14 cellular contexts compared by ENCODE assay signal in the genomic region with DNA sequence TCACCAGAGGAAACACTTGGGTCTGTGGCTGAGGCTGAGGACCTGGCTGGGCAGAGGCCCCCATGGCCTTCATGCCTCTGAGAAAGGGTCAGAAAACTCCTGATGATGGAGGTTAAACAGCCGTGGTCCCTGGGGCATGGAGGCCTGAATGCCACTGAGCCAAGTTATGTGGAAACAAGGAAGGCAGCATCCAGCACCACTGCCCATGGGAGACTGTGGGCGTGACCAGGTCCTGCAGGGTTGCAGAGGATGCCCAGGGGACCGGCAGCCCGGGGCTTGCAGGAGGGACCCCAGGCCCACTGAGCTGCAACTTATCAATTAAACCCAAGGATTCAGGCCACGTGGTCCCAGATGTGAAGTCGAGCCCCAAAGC. TPM values are rescaled to one million over a fixed set of nuclear protein-coding genes. Genes with fewer than 3 reads are reported as not detected.
DNase-seq lines count a peak whose midpoint lies in the region; TF ChIP-seq lines count a peak whose summit lies in the region.
"Had no signal": no experiment of that assay in that cellular context is flagged by ENCODE, and none has a peak within 500 bp of the region (broad histone marks: within the 10 kb centered on the region; RNA-seq: fewer than 3 reads in every experiment).

No MANE protein-coding gene starts in this region.

- H3K36me3 ChIP-seq in HEK293 (ENCODE audit: control insufficient read depth in 2 of 2, insufficient read depth in 1 of 2, low read length in 2 of 2) (no peaks in the 10 kb centered on the region), osteoblast (ENCODE audit: insufficient read depth, low read length) (no peaks in the 10 kb centered on the region)
- H3K36me3 ChIP-seq: prostate gland had no signal

- no peak for TF ChIP-seq CTCF in AG04450 (IDR thresholded peaks at IDR 0.05; ENCODE audit: low read depth, low read length)
- TF ChIP-seq CTCF in HEK293 (tag by site-specific recombination; IDR thresholded peaks at IDR 0.05), result no peak
- TF ChIP-seq CTCF in osteoblast (IDR thresholded peaks at IDR 0.05; ENCODE audit: extremely low read depth, low read depth, low read length), result no peak
- TF ChIP-seq CTCF in GM13977 (IDR thresholded peaks at IDR 0.05; ENCODE audit: extremely low read depth, insufficient read depth, missing control alignments), result no peak

- no peak overlapping the region for H3K4me2 ChIP-seq in osteoblast (ENCODE audit: insufficient read depth, low read length)

- H3K4me3 ChIP-seq in AG04450 (ENCODE audit: low read depth, low read length) (no peak overlapping the region), HEK293 (ENCODE audit: low read depth, low read length) (no peak overlapping the region), osteoblast (ENCODE audit: insufficient read depth, low read length) (no peak overlapping the region)
- H3K4me3 ChIP-seq: prostate gland had no signal

- H3K4me3 Mint-ChIP-seq in activated T-helper 1 cell treated with anti-CD3 and anti-CD28 coated beads, Interleukin-12 subunit alpha, Interleukin-12 subunit beta, Interleukin-2, Interleukin-4 antibody, amounts not matched to agents 30 ng/mL and 10 ng/mL and 1 ng/mL, durations not matched to agents 14 hours and 24 hours and 36 hours, result no peak overlapping the region
- H3K4me3 Mint-ChIP-seq: WTC11 had no signal

- no peaks in the 10 kb centered on the region for H3K4me1 Mint-ChIP-seq in activated T-helper 1 cell treated with anti-CD3 and anti-CD28 coated beads, Interleukin-12 subunit alpha, Interleukin-12 subunit beta, Interleukin-2, Interleukin-4 antibody, amounts not matched to agents 30 ng/mL and 10 ng/mL and 1 ng/mL, durations not matched to agents 14 hours and 24 hours and 36 hours (ENCODE audit: low read depth)
- H3K4me1 Mint-ChIP-seq: WTC11 had no signal

- DNase-seq in AG04450 (ENCODE audit: low read depth, low spot score), result no peak
- DNase-seq in fibroblast of peridontal ligament (ENCODE audit: extremely low read depth), result peak; percentile 49
- DNase-seq in osteoblast (ENCODE audit: insufficient read length, low spot score, missing footprints), result peak; percentile 91
- DNase-seq in GM13977 (ENCODE audit: low spot score), result no peak
- DNase-seq in activated T-helper 1 cell treated with anti-CD3 and anti-CD28 coated beads, Interleukin-12 subunit alpha, Interleukin-12 subunit beta, Interleukin-2, Interleukin-4 antibody, amounts not matched to agents 30 ng/mL and 10 ng/mL and 1 ng/mL, durations not matched to agents 14 hours and 24 hours and 36 hours (ENCODE audit: low spot score), result no peak
- DNase-seq in T-helper 1 cell, result no peak
- DNase-seq in substantia nigra (lab: John Stamatoyannopoulos, UW), result no peak
- DNase-seq: cerebellar nuclear complex, MM.1S, NCI-H2081, NCI-H69 had no signal

- no peaks in the 10 kb centered on the region for H4K20me1 ChIP-seq in osteoblast (ENCODE audit: insufficient read depth, low read length)

- in situ Hi-C loops in GM13977 (cut with MboI; ENCODE audit: low pct_unique_long_range_greater_than_20kb, low sequenced_read_pairs, unreplicated experiment), result no loop called here

- H3K27me3 ChIP-seq in AG04450 (ENCODE audit: control insufficient read depth, insufficient read depth, low read length) (no peaks in the 10 kb centered on the region), osteoblast (ENCODE audit: insufficient read depth, low read length) (no peaks in the 10 kb centered on the region)

- H3K36me3 Mint-ChIP-seq in activated T-helper 1 cell treated with anti-CD3 and anti-CD28 coated beads, Interleukin-12 subunit alpha, Interleukin-12 subunit beta, Interleukin-2, Interleukin-4 antibody, amounts not matched to agents 30 ng/mL and 10 ng/mL and 1 ng/mL, durations not matched to agents 14 hours and 24 hours and 36 hours (ENCODE audit: low read depth), result no peaks in the 10 kb centered on the region
- H3K36me3 Mint-ChIP-seq: WTC11 had no signal

- peaks cover 3% of the 10 kb centered on the region for H3K27me3 Mint-ChIP-seq in activated T-helper 1 cell treated with anti-CD3 and anti-CD28 coated beads, Interleukin-12 subunit alpha, Interleukin-12 subunit beta, Interleukin-2, Interleukin-4 antibody, amounts not matched to agents 30 ng/mL and 10 ng/mL and 1 ng/mL, durations not matched to agents 14 hours and 24 hours and 36 hours (ENCODE audit: insufficient read depth)

- POLR2A ChIA-PET in AG04450 (lab: Yijun Ruan, JAX) (interaction anchor here (0.5 to 1.5 kb wide), 6 partner anchors 14 to 1027 kb away, joined by 3 to 6 read pairs (median 4); no protein-coding TSS in a partner anchor), HEK293 (lab: Yijun Ruan, JAX) (no interaction called here)

- H3K4me1 ChIP-seq in HEK293 (ENCODE audit: control insufficient read depth, insufficient read depth, low read length) (no peaks in the 10 kb centered on the region), osteoblast (ENCODE audit: insufficient read depth, low read length) (peaks cover 33% of the 10 kb centered on the region)
- H3K4me1 ChIP-seq: prostate gland had no signal

- no peaks in the 10 kb centered on the region for H3K79me2 ChIP-seq in osteoblast (ENCODE audit: insufficient read depth, low read length)

- H2AFZ ChIP-seq in osteoblast (ENCODE audit: low read length), result peak overlapping the region; percentile 48

- H3K27ac Mint-ChIP-seq in activated T-helper 1 cell treated with anti-CD3 and anti-CD28 coated beads, Interleukin-12 subunit alpha, Interleukin-12 subunit beta, Interleukin-2, Interleukin-4 antibody, amounts not matched to agents 30 ng/mL and 10 ng/mL and 1 ng/mL, durations not matched to agents 14 hours and 24 hours and 36 hours, result no peak overlapping the region
- H3K27ac Mint-ChIP-seq: WTC11 had no signal

- H3K9me3 Mint-ChIP-seq in activated T-helper 1 cell treated with anti-CD3 and anti-CD28 coated beads, Interleukin-12 subunit alpha, Interleukin-12 subunit beta, Interleukin-2, Interleukin-4 antibody, amounts not matched to agents 30 ng/mL and 10 ng/mL and 1 ng/mL, durations not matched to agents 14 hours and 24 hours and 36 hours, result no peaks in the 10 kb centered on the region
- H3K9me3 Mint-ChIP-seq: WTC11 had no signal

- CTCF ChIA-PET in AG04450 (lab: Charles Lee), result no interaction called here
- CTCF ChIA-PET in HEK293 (lab: Yijun Ruan, JAX), result no interaction called here

- intact Hi-C loops in activated T-helper 1 cell treated with anti-CD3 and anti-CD28 coated beads, Interleukin-12 subunit alpha, Interleukin-12 subunit beta, Interleukin-2, Interleukin-4 antibody, amounts not matched to agents 30 ng/mL and 10 ng/mL and 1 ng/mL, durations not matched to agents 14 hours and 24 hours and 36 hours (cut with micrococcal nuclease), result no loop called here

- H3K27ac ChIP-seq in AG04450 (ENCODE audit: low read depth, low read length) (peak overlapping the region; percentile 78), HEK293 (ENCODE audit: extremely low read depth, low read depth, low read length) (no peak overlapping the region), osteoblast (ENCODE audit: low read depth, low read length) (peak overlapping the region; percentile 68), substantia nigra (ENCODE audit: low read depth, low read length, poor library complexity, severe bottlenecking) (no peak overlapping the region)

- H3K9me3 ChIP-seq in AG04450 (ENCODE audit: control insufficient read depth, insufficient read depth, low read length) (peaks cover 22% of the 10 kb centered on the region; the same call in 1 of the 2 replicates), HEK293 (ENCODE audit: control insufficient read depth, insufficient read depth, low read depth, low read length) (no peaks in the 10 kb centered on the region), osteoblast (ENCODE audit: low read depth, low read length) (no peaks in the 10 kb centered on the region)
- H3K9me3 ChIP-seq: prostate gland had no signal

TF ChIP-seq in HEK293, 187 proteins besides CTCF, POLR2A, EP300 and RAD21:
- peak; percentile 14; the same call in 1 of the 2 replicates for TF ChIP-seq ZBTB17 (tag by site-specific recombination; IDR thresholded peaks at IDR 0.05)
- no peak for TF ChIP-seq KLF10 (tag by site-specific recombination; IDR thresholded peaks at IDR 0.05)
TF ChIP-seq in HEK293: peak in this region for 1.

RNA-seq across cellular contexts. Expression of gene COL6A2, which starts 18.9 kb away (rescaled TPM):
- polyA plus RNA-seq in AG04450 (2011; rRNA removed), result 454 and 676 TPM in 2 replicates
- polyA minus RNA-seq in AG04450 (2011; rRNA and poly(A)+ RNA removed), result 266 and 343 TPM in 2 replicates
- total RNA-seq in osteoblast, result 1,184 and 1,265 TPM in 2 replicates
- total RNA-seq in activated T-helper 1 cell treated with anti-CD3 and anti-CD28 coated beads, Interleukin-12 subunit alpha, Interleukin-12 subunit beta, Interleukin-2, Interleukin-4 antibody, amounts not matched to agents 30 ng/mL and 10 ng/mL and 1 ng/mL, durations not matched to agents 14 hours and 24 hours and 36 hours, result 1.4 and 2.1 TPM in 2 replicates

Comparison
In these comparisons a context has a peak if more than half of its experiments do, and no peak if none do; other contexts are left out.
1. DNase-seq: peak in fibroblast of peridontal ligament (single experiment) and osteoblast (single experiment); none in AG04450 (single experiment), GM13977 (single experiment), activated T-helper 1 cell treated with anti-CD3 and anti-CD28 coated beads, Interleukin-12 subunit alpha, Interleukin-12 subunit beta, Interleukin-2, Interleukin-4 antibody, amounts not matched to agents 30 ng/mL and 10 ng/mL and 1 ng/mL, durations not matched to agents 14 hours and 24 hours and 36 hours (single experiment), T-helper 1 cell (0 of 5) and substantia nigra (0 of 49).
2. H3K27ac ChIP-seq: peak in AG04450 (single experiment) and osteoblast (single experiment); none in HEK293 (single experiment) and substantia nigra (single experiment).
3. RNA of gene COL6A2, which starts 18.9 kb away (total RNA-seq): 1,184 to 1,265 TPM in osteoblast; 1.4 to 2.1 TPM in activated T-helper 1 cell treated with anti-CD3 and anti-CD28 coated beads, Interleukin-12 subunit alpha, Interleukin-12 subunit beta, Interleukin-2, Interleukin-4 antibody, amounts not matched to agents 30 ng/mL and 10 ng/mL and 1 ng/mL, durations not matched to agents 14 hours and 24 hours and 36 hours; every median in the first group is over 100 times any median in the second.